ENCODE assay signal across 8 cellular contexts in the genomic region with DNA sequence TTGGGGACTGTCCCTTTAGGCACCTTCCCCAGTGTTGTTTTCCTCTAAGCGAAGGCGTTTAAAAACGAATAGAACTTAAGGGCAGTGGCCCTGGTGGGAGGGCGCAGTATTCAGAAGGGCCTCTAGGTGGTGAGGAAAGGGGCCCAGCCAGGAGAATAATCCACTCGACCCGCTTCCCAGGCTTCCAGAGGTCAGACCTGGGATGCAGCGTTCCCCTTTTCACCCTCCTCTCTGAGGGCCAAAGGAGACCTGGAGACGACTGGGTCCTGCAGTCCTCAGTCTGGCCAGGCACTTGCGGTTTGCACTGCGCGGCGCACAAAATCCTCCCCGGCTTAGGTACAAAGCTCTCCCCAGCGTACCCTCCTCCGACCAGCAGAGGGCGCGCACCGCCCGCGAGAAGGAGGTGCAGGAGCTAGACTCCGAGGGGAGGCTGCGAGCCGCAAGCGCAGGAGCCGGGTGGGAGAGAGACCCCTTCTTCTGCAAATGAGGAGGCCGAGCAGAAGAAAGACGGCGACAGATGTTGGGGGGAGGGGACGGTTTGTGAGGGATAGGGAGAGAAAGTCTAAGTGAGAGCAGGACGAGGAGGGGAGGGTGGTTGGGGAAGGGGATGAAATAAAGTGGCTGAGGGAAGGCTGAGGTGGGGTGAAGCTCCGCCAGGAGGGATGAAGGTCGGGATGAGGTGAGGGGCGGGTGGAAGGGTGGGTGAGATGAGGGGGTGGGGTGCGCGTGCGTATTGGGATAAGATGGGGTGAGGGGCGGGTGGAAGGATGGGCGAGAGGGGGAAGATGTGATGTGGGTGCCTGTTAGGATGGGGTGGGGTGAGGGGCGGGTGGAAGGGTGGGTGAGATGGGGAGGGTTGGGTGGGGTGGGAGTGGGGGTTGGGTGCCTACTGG. TPM values are rescaled to one million over a fixed set of nuclear protein-coding genes. Genes with fewer than 3 reads are reported as not detected.
A peak's percentile ranks its signal among the peaks of the same experiment; 100 is the strongest.
DNase-seq lines count a peak whose midpoint lies in the region; ATAC-seq lines count a peak whose summit lies in the region.

No MANE protein-coding gene starts in this region.

- no peaks in the 10 kb centered on the region for H3K36me3 Mint-ChIP-seq in CD4-positive, alpha-beta memory T cell
- H3K36me3 Mint-ChIP-seq in activated CD4-positive, alpha-beta memory T cell treated with anti-CD3 and anti-CD28 coated beads, Interleukin-2, amount 10 ng/mL, durations not matched to agents 7 days and 5 days (ENCODE audit: low read depth) = peaks cover 4% of the 10 kb centered on the region

- CTCF ChIA-PET in CD4-positive, alpha-beta memory T cell (lab: Charles Lee; ENCODE audit: partially characterized antibody) = interaction anchor here (0.6 to 3.6 kb wide), 40 partner anchors 8 to 550 kb away, joined by 3 to 53 read pairs (median 4); a partner anchor contains a TSS
- CTCF ChIA-PET in activated CD4-positive, alpha-beta memory T cell treated with anti-CD3 and anti-CD28 coated beads, Interleukin-2, amount 10 ng/mL, durations not matched to agents 7 days and 5 days (lab: Charles Lee) = interaction anchor here (0.6 to 3.2 kb wide), 46 partner anchors 9 to 1024 kb away, joined by 3 to 51 read pairs (median 4); a partner anchor contains a TSS

- peaks cover 63 to 69% of the 10 kb centered on the region in 2 donors for H3K27me3 Mint-ChIP-seq in CD4-positive, alpha-beta memory T cell
- peaks cover 74% of the 10 kb centered on the region for H3K27me3 Mint-ChIP-seq in activated CD4-positive, alpha-beta memory T cell treated with anti-CD3 and anti-CD28 coated beads, Interleukin-2, amount 10 ng/mL, durations not matched to agents 7 days and 5 days

- peaks cover 14 to 45% (median 22%) of the 10 kb centered on the region in 4 donors for H3K4me1 Mint-ChIP-seq in CD4-positive, alpha-beta memory T cell
- H3K4me1 Mint-ChIP-seq in activated CD4-positive, alpha-beta memory T cell treated with anti-CD3 and anti-CD28 coated beads, Interleukin-2, amount 10 ng/mL, durations not matched to agents 7 days and 5 days = peaks cover 19% of the 10 kb centered on the region

- H3K4me3 ChIP-seq in CD4-positive, alpha-beta memory T cell (ENCODE audit: low read length in 2 of 2) = peak overlapping the region in 1 of 2 donors; percentile 27

- no peaks in the 10 kb centered on the region for H3K36me3 ChIP-seq in CD4-positive, alpha-beta memory T cell (ENCODE audit: insufficient read depth, low read length)

- ATAC-seq in GM19397 (IDR thresholded peaks at IDR 0.05; ENCODE audit: unreplicated experiment) = peak; percentile 81
- peak; percentile 87 for ATAC-seq in HG03521 (IDR thresholded peaks at IDR 0.05; ENCODE audit: unreplicated experiment)

- peaks cover 41% of the 10 kb centered on the region for H3K4me1 ChIP-seq in CD4-positive, alpha-beta memory T cell (ENCODE audit: insufficient read depth, low read length)

- POLR2A ChIA-PET in CD4-positive, alpha-beta memory T cell (lab: Charles Lee; ENCODE audit: partially characterized antibody) = no interaction called here
- POLR2A ChIA-PET in activated CD4-positive, alpha-beta memory T cell treated with anti-CD3 and anti-CD28 coated beads, Interleukin-2, amount 10 ng/mL, durations not matched to agents 7 days and 5 days (lab: Charles Lee) = interaction anchor here (0.8 to 1.4 kb wide), 4 partner anchors 10 to 128 kb away, joined by 3 read pairs; no protein-coding TSS in a partner anchor

- H3K9me3 Mint-ChIP-seq in CD4-positive, alpha-beta memory T cell = peaks cover 0 to 1% (median 0%) of the 10 kb centered on the region in 8 donors
- no peaks in the 10 kb centered on the region for H3K9me3 Mint-ChIP-seq in activated CD4-positive, alpha-beta memory T cell treated with anti-CD3 and anti-CD28 coated beads, Interleukin-2, amount 10 ng/mL, durations not matched to agents 7 days and 5 days

- H3K27ac Mint-ChIP-seq in CD4-positive, alpha-beta memory T cell = peak overlapping the region in 3 of 7 donors; percentile 10 to 64 (median 12)
- no peak overlapping the region for H3K27ac Mint-ChIP-seq in activated CD4-positive, alpha-beta memory T cell treated with anti-CD3 and anti-CD28 coated beads, Interleukin-2, amount 10 ng/mL, durations not matched to agents 7 days and 5 days

- H3K27me3 ChIP-seq in CD4-positive, alpha-beta memory T cell (ENCODE audit: insufficient read depth, low read length) = peaks cover 37% of the 10 kb centered on the region

- DNase-seq in CD4-positive, alpha-beta memory T cell = peak; percentile 80 to 84 (median 83)
- peak; percentile 79 for DNase-seq in NCI-H748 treated with DMSO at 0.1 percent for 48 hours (lab: John Stamatoyannopoulos, UW)
- DNase-seq in activated CD4-positive, alpha-beta memory T cell treated with anti-CD3 and anti-CD28 coated beads, Interleukin-2, amount 10 ng/mL, durations not matched to agents 7 days and 5 days = peak; percentile 82
- DNase-seq in ecto neural progenitor cell (ENCODE audit: low spot score) = peak; percentile 93
- DNase-seq in lung microvascular endothelial cell (ENCODE audit: low read depth in 2 of 2) = peak; percentile 82 to 86
- DNase-seq in stimulated activated CD8-positive, alpha-beta memory T cell treated with anti-CD3 and anti-CD28 coated beads, Interleukin-15, amount 100 ng/mL, for 1 hour (ENCODE audit: low read depth) = peak; percentile 74

- H3K9me3 ChIP-seq in CD4-positive, alpha-beta memory T cell (ENCODE audit: control insufficient read depth in 1 of 2, low read length in 2 of 2) = no peaks in the 10 kb centered on the region

- no peak overlapping the region for H3K27ac ChIP-seq in CD4-positive, alpha-beta memory T cell (ENCODE audit: low read depth, low read length)

- intact Hi-C loops in CD4-positive, alpha-beta memory T cell (cut with micrococcal nuclease) = loop anchor here (1.0 to 2.0 kb wide), 4 partner anchors 23 to 175 kb away; no protein-coding TSS in a partner anchor

- peak overlapping the region; percentile 54 to 93 (median 80) for H3K4me3 Mint-ChIP-seq in CD4-positive, alpha-beta memory T cell
- H3K4me3 Mint-ChIP-seq in activated CD4-positive, alpha-beta memory T cell treated with anti-CD3 and anti-CD28 coated beads, Interleukin-2, amount 10 ng/mL, durations not matched to agents 7 days and 5 days = no peak overlapping the region

RNA-seq across cellular contexts. Expression of a gene that starts 4.9 kb away (rescaled TPM):
- not detected for total RNA-seq in CD4-positive, alpha-beta memory T cell
- polyA plus RNA-seq in CD4-positive, alpha-beta memory T cell = not detected
- total RNA-seq in activated CD4-positive, alpha-beta memory T cell treated with anti-CD3 and anti-CD28 coated beads, Interleukin-2, amount 10 ng/mL, durations not matched to agents 7 days and 5 days = not detected
- total RNA-seq in lung microvascular endothelial cell = not detected in 2 replicates

RNA-seq across cellular contexts. Expression of a gene that starts 13.1 kb away (rescaled TPM):
- total RNA-seq in CD4-positive, alpha-beta memory T cell = not detected
- polyA plus RNA-seq in CD4-positive, alpha-beta memory T cell = not detected
- not detected for total RNA-seq in activated CD4-positive, alpha-beta memory T cell treated with anti-CD3 and anti-CD28 coated beads, Interleukin-2, amount 10 ng/mL, durations not matched to agents 7 days and 5 days
- total RNA-seq in lung microvascular endothelial cell = not detected in 2 replicates

RNA-seq across cellular contexts. Expression of a gene that starts 20.6 kb away (rescaled TPM):
- total RNA-seq in CD4-positive, alpha-beta memory T cell = not detected
- polyA plus RNA-seq in CD4-positive, alpha-beta memory T cell = not detected
- total RNA-seq in activated CD4-positive, alpha-beta memory T cell treated with anti-CD3 and anti-CD28 coated beads, Interleukin-2, amount 10 ng/mL, durations not matched to agents 7 days and 5 days = not detected
- total RNA-seq in lung microvascular endothelial cell = not detected in 2 replicates
